Comparison of ENCODE assay signal across 9 cellular contexts in the genomic region with DNA sequence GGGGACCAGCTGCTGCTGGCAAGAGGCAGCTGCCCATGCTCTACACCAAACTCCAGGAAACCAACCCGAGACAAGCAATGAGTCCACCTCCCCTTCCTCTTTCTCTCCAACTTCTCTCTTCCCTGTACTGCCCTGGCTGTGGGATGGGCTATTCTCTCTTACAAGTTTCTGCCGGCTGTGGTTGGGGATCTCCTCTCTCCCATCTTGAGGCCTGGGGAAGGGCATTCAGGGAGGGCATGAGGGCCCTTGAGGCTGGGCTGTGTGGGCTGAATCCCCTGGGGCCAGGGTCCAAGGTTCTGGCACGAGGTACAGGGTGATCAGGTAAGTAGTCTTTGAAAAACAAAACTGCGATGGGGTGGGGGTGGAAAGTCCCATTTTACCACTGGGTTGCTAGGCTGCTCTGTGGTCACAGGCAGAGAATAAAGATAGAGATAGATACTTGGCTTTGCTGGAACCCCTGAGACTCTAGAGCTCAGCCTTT. TPM values are rescaled to one million over a fixed set of nuclear protein-coding genes. Genes with fewer than 3 reads are reported as not detected.
DNase-seq lines count a peak whose midpoint lies in the region; ATAC-seq and TF ChIP-seq lines count a peak whose summit lies in the region.
"Had no signal": no experiment of that assay in that cellular context is flagged by ENCODE, and none has a peak within 500 bp of the region (broad histone marks: within the 10 kb centered on the region; RNA-seq: fewer than 3 reads in every experiment).

No MANE protein-coding gene starts in this region.

- H3K9me3 Mint-ChIP-seq in dendritic cell treated with granulocyte-macrophage colony-stimulating factor and Interleukin-4, amounts not matched to agents 40 ng/mL and 50 ng/mL, for 4 days, result no peaks in the 10 kb centered on the region

- no peak overlapping the region for H3K27ac ChIP-seq in ascending aorta

- no peaks in the 10 kb centered on the region for H3K4me1 ChIP-seq in ascending aorta
- H3K4me1 ChIP-seq in HAP-1, result peaks cover 3% of the 10 kb centered on the region

- peak overlapping the region; percentile 82 for H3K4me3 Mint-ChIP-seq in dendritic cell treated with granulocyte-macrophage colony-stimulating factor and Interleukin-4, amounts not matched to agents 40 ng/mL and 50 ng/mL, for 4 days

- no peaks in the 10 kb centered on the region for H3K36me3 ChIP-seq in ascending aorta
- H3K36me3 ChIP-seq in HAP-1 (replicated peaks), result no peaks in the 10 kb centered on the region

- intact Hi-C loops in dendritic cell treated with granulocyte-macrophage colony-stimulating factor and Interleukin-4, amounts not matched to agents 40 ng/mL and 50 ng/mL, for 4 days (cut with micrococcal nuclease), result loop anchor here (5.0 kb wide), 1 partner anchor 40 kb away; no protein-coding TSS in a partner anchor
- intact Hi-C loops in ascending aorta (cut with DNase I), result no loop called here

- DNase-seq in ascending aorta (ENCODE audit: low spot score in 2 of 2), result no peak
- DNase-seq in mesenteric fat pad (ENCODE audit: low spot score), result no peak
- DNase-seq in NCI-H1436 (lab: John Stamatoyannopoulos, UW), result no peak
- DNase-seq in HAP-1 (ENCODE audit: low spot score in 2 of 2), result no peak
- DNase-seq: NCI-H1694 treated with DMSO at 0.1 percent for 48 hours had no signal

- ATAC-seq in GM18502 (IDR thresholded peaks at IDR 0.05; ENCODE audit: poor library complexity, unreplicated experiment), result peak; percentile 71
- peak; percentile 59 for ATAC-seq in GM21526 (IDR thresholded peaks at IDR 0.05; ENCODE audit: low FRiP score, unreplicated experiment)
- peak; percentile 52 for ATAC-seq in HG03439 (IDR thresholded peaks at IDR 0.05; ENCODE audit: unreplicated experiment)

- H3K27me3 Mint-ChIP-seq in dendritic cell treated with granulocyte-macrophage colony-stimulating factor and Interleukin-4, amounts not matched to agents 40 ng/mL and 50 ng/mL, for 4 days, result no peaks in the 10 kb centered on the region

- H3K36me3 Mint-ChIP-seq in dendritic cell treated with granulocyte-macrophage colony-stimulating factor and Interleukin-4, amounts not matched to agents 40 ng/mL and 50 ng/mL, for 4 days (ENCODE audit: low read depth), result no peaks in the 10 kb centered on the region

- H3K4me3 ChIP-seq in ascending aorta (no peak overlapping the region), HAP-1 (no peak overlapping the region)

- H3K4me1 Mint-ChIP-seq in dendritic cell treated with granulocyte-macrophage colony-stimulating factor and Interleukin-4, amounts not matched to agents 40 ng/mL and 50 ng/mL, for 4 days (ENCODE audit: low read depth), result peaks cover 68% of the 10 kb centered on the region

- in situ Hi-C loops in HAP-1 (cut with MboI; ENCODE audit: low sequenced_read_pairs), result no loop called here

- H3K27ac Mint-ChIP-seq in dendritic cell treated with granulocyte-macrophage colony-stimulating factor and Interleukin-4, amounts not matched to agents 40 ng/mL and 50 ng/mL, for 4 days, result peak overlapping the region; percentile 98

- H3K9me3 ChIP-seq in ascending aorta (no peaks in the 10 kb centered on the region), HAP-1 (no peaks in the 10 kb centered on the region)

- no peak for TF ChIP-seq CTCF in ascending aorta (IDR thresholded peaks at IDR 0.05)

- no peaks in the 10 kb centered on the region for H3K27me3 ChIP-seq in ascending aorta
- no peaks in the 10 kb centered on the region for H3K27me3 ChIP-seq in HAP-1 (ENCODE audit: low read depth)

RNA-seq across cellular contexts. Expression of a gene that starts 32.3 kb away (rescaled TPM):
- total RNA-seq in ascending aorta (112 TPM), mesenteric fat pad (67.9 TPM)
